2 cellular contexts compared by ENCODE assay signal in genomic region chr6:169669889-169670288, GRCh38.
TF ChIP-seq lines count a peak whose summit lies in the region.

No MANE protein-coding gene starts in this region.

TF ChIP-seq in liver, 16 proteins besides CTCF, POLR2A, EP300 and RAD21:
- TF ChIP-seq SP1 (IDR thresholded peaks at IDR 0.05): peak; percentile 40
- no peak for TF ChIP-seq JUND (IDR thresholded peaks at IDR 0.05)
- no peak for TF ChIP-seq HNF4G (IDR thresholded peaks at IDR 0.05)
- TF ChIP-seq FOXA1 (IDR thresholded peaks at IDR 0.05): no peak
- TF ChIP-seq GABPA (IDR thresholded peaks at IDR 0.05 in 1 of 2, conservative IDR thresholded peaks at IDR 0.05 in 1 of 2): no peak
- no peak for TF ChIP-seq TAF1 (conservative IDR thresholded peaks at IDR 0.05)
- no peak for TF ChIP-seq RXRA (IDR thresholded peaks at IDR 0.05)
- TF ChIP-seq NR2F2 (IDR thresholded peaks at IDR 0.05): peak; percentile 82

TF ChIP-seq in HepG2, 621 proteins besides CTCF, POLR2A, EP300 and RAD21:
- TF ChIP-seq ZBTB26 (CRISPR knock-in tag; IDR thresholded peaks at IDR 0.05; ENCODE audit: borderline replicate concordance): no peak
- no peak for TF ChIP-seq ZMAT3 (CRISPR knock-in tag; conservative IDR thresholded peaks at IDR 0.05)
- TF ChIP-seq ELF4 (CRISPR knock-in tag; IDR thresholded peaks at IDR 0.05; ENCODE audit: borderline replicate concordance): no peak
- TF ChIP-seq ZNF318 (CRISPR knock-in tag; IDR thresholded peaks at IDR 0.05): no peak
- no peak for TF ChIP-seq NFE2L1 (CRISPR knock-in tag; IDR thresholded peaks at IDR 0.05; ENCODE audit: borderline replicate concordance)
- no peak for TF ChIP-seq ZNF101 (CRISPR knock-in tag; IDR thresholded peaks at IDR 0.05; ENCODE audit: borderline replicate concordance, low read depth)
- no peak for TF ChIP-seq TSC22D2 (CRISPR knock-in tag; IDR thresholded peaks at IDR 0.05; ENCODE audit: borderline replicate concordance)
- no peak for TF ChIP-seq SP140L (CRISPR knock-in tag; IDR thresholded peaks at IDR 0.05; ENCODE audit: borderline replicate concordance)
- TF ChIP-seq ERF (CRISPR knock-in tag; IDR thresholded peaks at IDR 0.05): no peak
- no peak for TF ChIP-seq FOXA3 (CRISPR knock-in tag; IDR thresholded peaks at IDR 0.05)
- TF ChIP-seq KDM3A (CRISPR knock-in tag; IDR thresholded peaks at IDR 0.05; ENCODE audit: low read depth): no peak
